ENCODE assay signal across 11 cellular contexts in genomic region chr22:30210235-30210831, GRCh38. TPM values are rescaled to one million over a fixed set of nuclear protein-coding genes. Genes with fewer than 3 reads are reported as not detected.
DNase-seq lines count a peak whose midpoint lies in the region; ATAC-seq and TF ChIP-seq lines count a peak whose summit lies in the region.
"Had no signal": no experiment of that assay in that cellular context is flagged by ENCODE, and none has a peak within 500 bp of the region (broad histone marks: within the 10 kb centered on the region; RNA-seq: fewer than 3 reads in every experiment).

No MANE protein-coding gene starts in this region.

- CTCF ChIA-PET in Caco-2 (lab: Charles Lee): interaction anchor here (0.5 kb wide), 1 partner anchor 65 kb away, joined by 3 read pairs; no protein-coding TSS in a partner anchor

- H3K36me3 Mint-ChIP-seq in Caco-2 (ENCODE audit: insufficient read depth, unreplicated experiment): peaks cover 17% of the 10 kb centered on the region

- POLR2A ChIA-PET in Caco-2 (lab: Charles Lee): interaction anchor here (0.5 kb wide), 1 partner anchor 30 kb away, joined by 9 read pairs; no protein-coding TSS in a partner anchor

- peak overlapping the region; percentile 97 for H3K27ac Mint-ChIP-seq in Caco-2 (ENCODE audit: unreplicated experiment)
- H3K27ac Mint-ChIP-seq: stimulated activated naive CD8-positive, alpha-beta T cell treated with anti-CD3 and anti-CD28 coated beads, Interleukin-15, Interleukin-2, amounts not matched to agents 100 ng/mL and 50 ng/mL, for 24 hours had no signal

- DNase-seq in Caco-2 (peak; percentile 61 to 84), NCI-H226 (peak; percentile 84), epithelial cell of esophagus (ENCODE audit: low read depth) (peak; percentile 88), non-pigmented ciliary epithelial cell (ENCODE audit: low read depth) (peak; percentile 58), gastrocnemius medialis (no peak), left colon (no peak), left lobe of liver (ENCODE audit: low spot score) (no peak)
- no peak for DNase-seq in central memory CD4-positive, alpha-beta T cell
- DNase-seq: sigmoid colon had no signal

- no TSS peak for BruUV-seq in Caco-2 (replicated peaks; lab: Mats Ljungman, UMichigan)

- TF ChIP-seq POLR2A in gastrocnemius medialis (IDR thresholded peaks at IDR 0.05): no peak

- H3K9me3 ChIP-seq in Caco-2 (no peaks in the 10 kb centered on the region), gastrocnemius medialis (no peaks in the 10 kb centered on the region)
- H3K9me3 ChIP-seq: sigmoid colon had no signal

- no peak for TF ChIP-seq CTCF in Caco-2 (IDR thresholded peaks at IDR 0.05; ENCODE audit: insufficient read depth in 1 of 2, low read depth in 1 of 2, low read length in 1 of 2, severe bottlenecking in 1 of 2, unreplicated experiment in 1 of 2)
- no peak for TF ChIP-seq CTCF in epithelial cell of esophagus (IDR thresholded peaks at IDR 0.05; ENCODE audit: insufficient read depth, low read depth, low read length, missing control alignments)
- TF ChIP-seq CTCF in gastrocnemius medialis (IDR thresholded peaks at IDR 0.05 in 4 of 5, conservative IDR thresholded peaks at IDR 0.05 in 1 of 5): no peak

- H3K27me3 ChIP-seq in Caco-2 (replicated peaks; ENCODE audit: control insufficient read depth, insufficient read depth, low read length) (no peaks in the 10 kb centered on the region), gastrocnemius medialis (peaks cover 25 to 41% (median 28%) of the 10 kb centered on the region in 3 donors)
- H3K27me3 ChIP-seq: sigmoid colon had no signal

- H3K4me3 ChIP-seq in Caco-2 (ENCODE audit: low read depth, low read length) (no peak overlapping the region), epithelial cell of esophagus (ENCODE audit: low read length) (no peak overlapping the region), gastrocnemius medialis (no peak overlapping the region)
- H3K4me3 ChIP-seq: sigmoid colon had no signal

- ATAC-seq in gastrocnemius medialis (no peak), left colon (no peak), left lobe of liver (no peak)

- no peak overlapping the region for H3K4me3 Mint-ChIP-seq in Caco-2 (ENCODE audit: unreplicated experiment)
- H3K4me3 Mint-ChIP-seq: central memory CD8-positive, alpha-beta T cell; stimulated activated naive CD8-positive, alpha-beta T cell treated with anti-CD3 and anti-CD28 coated beads, Interleukin-15, Interleukin-2, amounts not matched to agents 100 ng/mL and 50 ng/mL, for 24 hours had no signal

- in situ Hi-C loops in gastrocnemius medialis (cut with MboI; ENCODE audit: low sequenced_read_pairs in 4 of 4): no loop called here

- H3K36me3 ChIP-seq in Caco-2 (ENCODE audit: control insufficient read depth, insufficient read depth, low read length): no peaks in the 10 kb centered on the region
- no peaks in the 10 kb centered on the region for H3K36me3 ChIP-seq in gastrocnemius medialis
- H3K36me3 ChIP-seq: sigmoid colon had no signal

- H3K4me1 ChIP-seq in Caco-2 (peaks cover 90% of the 10 kb centered on the region), gastrocnemius medialis (no peaks in the 10 kb centered on the region)

- intact Hi-C loops in Caco-2 (cut with micrococcal nuclease; ENCODE audit: unreplicated experiment) (no loop called here), gastrocnemius medialis (cut with DNase I; ENCODE audit: low total_unique reads) (no loop called here), left colon (cut with DNase I, micrococcal nuclease) (no loop called here)

- no peaks in the 10 kb centered on the region for H3K9me3 Mint-ChIP-seq in Caco-2 (ENCODE audit: unreplicated experiment)
- H3K9me3 Mint-ChIP-seq: central memory CD8-positive, alpha-beta T cell; stimulated activated naive CD8-positive, alpha-beta T cell treated with anti-CD3 and anti-CD28 coated beads, Interleukin-15, Interleukin-2, amounts not matched to agents 100 ng/mL and 50 ng/mL, for 24 hours had no signal

- no peaks in the 10 kb centered on the region for H3K27me3 Mint-ChIP-seq in Caco-2 (ENCODE audit: insufficient read depth, unreplicated experiment)
- H3K27me3 Mint-ChIP-seq: stimulated activated naive CD8-positive, alpha-beta T cell treated with anti-CD3 and anti-CD28 coated beads, Interleukin-15, Interleukin-2, amounts not matched to agents 100 ng/mL and 50 ng/mL, for 24 hours had no signal

- peaks cover 64% of the 10 kb centered on the region for H3K4me1 Mint-ChIP-seq in Caco-2 (ENCODE audit: low read depth, unreplicated experiment)

- no peak overlapping the region for H3K27ac ChIP-seq in gastrocnemius medialis

RNA-seq across cellular contexts. Expression of gene LIF, which starts 36.2 kb away (rescaled TPM):
- total RNA-seq in Caco-2 (2022) (8.0 and 9.7 TPM in 2 replicates), gastrocnemius medialis (not detected), left colon (10 to 100 TPM in 1 of 2 donors, 1 to 10 TPM in 1; 8.2 to 11.7 TPM), left lobe of liver (0.38 TPM)

RNA-seq across cellular contexts. Expression of gene OSM, which starts 56.3 kb away (rescaled TPM):
- total RNA-seq in Caco-2 (2022) (not detected in 2 replicates), gastrocnemius medialis (under 1 TPM in 1 of 4 donors, not detected in 3; 0.53 TPM), left colon (under 1 TPM in 1 of 2 donors, not detected in 1; 0.20 TPM), left lobe of liver (0.10 TPM)

Comparison
In these comparisons a context has a peak if more than half of its experiments do, and no peak if none do; other contexts are left out.
1. DNase-seq: peak in Caco-2 (2 of 2), NCI-H226 (single experiment), epithelial cell of esophagus (single experiment) and non-pigmented ciliary epithelial cell (single experiment); none in gastrocnemius medialis (0 of 2), left colon (0 of 2), central memory CD4-positive, alpha-beta T cell (single experiment) and left lobe of liver (single experiment).